8 cellular contexts compared by ENCODE assay signal in genomic region chr21:43865471-43866181, GRCh38. TPM values are rescaled to one million over a fixed set of nuclear protein-coding genes. Genes with fewer than 3 reads are reported as not detected.
DNase-seq lines count a peak whose midpoint lies in the region; ATAC-seq, FAIRE-seq and TF ChIP-seq lines count a peak whose summit lies in the region.

No MANE protein-coding gene starts in this region.

- peak overlapping the region; percentile 88 for H3K9ac ChIP-seq in Loucy (ENCODE audit: low read depth, low read length, poor library complexity, severe bottlenecking)

- DNase-seq in GM12892 (ENCODE audit: insufficient read length) (peak; percentile 76), fibroblast of the aortic adventitia (ENCODE audit: low read depth) (peak; percentile 20), neural crest cell (ENCODE audit: low read depth, low spot score) (no peak), uterus (peak; percentile 40 to 52)
- peak; percentile 45 for DNase-seq in activated T-cell treated with anti-CD3 and anti-CD28 coated beads, Interleukin-2, amount 50 U/mL, for 4 hours

- H3K27me3 Mint-ChIP-seq in activated T-cell treated with anti-CD3 and anti-CD28 coated beads, Interleukin-2, amount 50 U/mL, for 4 hours (ENCODE audit: low read depth) = no peaks in the 10 kb centered on the region
- peaks cover 3% of the 10 kb centered on the region for H3K27me3 Mint-ChIP-seq in neural crest cell (ENCODE audit: low read depth)

- H3K27me3 ChIP-seq in Loucy (ENCODE audit: insufficient read depth, low read length, poor library complexity, severe bottlenecking) (no peaks in the 10 kb centered on the region), uterus (no peaks in the 10 kb centered on the region)

- TF ChIP-seq CTCF in Loucy (conservative IDR thresholded peaks at IDR 0.05; ENCODE audit: low read length) = no peak
- no peak for TF ChIP-seq CTCF in fibroblast of the aortic adventitia (IDR thresholded peaks at IDR 0.05; ENCODE audit: insufficient read depth, low read length)
- TF ChIP-seq CTCF in neural crest cell (conservative IDR thresholded peaks at IDR 0.05) = no peak
- TF ChIP-seq CTCF in uterus (IDR thresholded peaks at IDR 0.05) = no peak

- no peak for FAIRE-seq in GM12892 (lab: Jason Lieb, UNC)

- H3K4me3 ChIP-seq in Loucy (ENCODE audit: low read length, poor library complexity, severe bottlenecking) (peak overlapping the region; percentile 92), fibroblast of the aortic adventitia (ENCODE audit: low read depth, low read length) (peak overlapping the region; percentile 72), uterus (peak overlapping the region; percentile 66 to 96)

- peak overlapping the region; percentile 66 for H2AFZ ChIP-seq in Loucy (ENCODE audit: low read length)

- no peaks in the 10 kb centered on the region for H3K9me3 ChIP-seq in Loucy (ENCODE audit: insufficient read depth, low read depth, low read length)
- no peaks in the 10 kb centered on the region for H3K9me3 ChIP-seq in uterus

- H3K4me1 ChIP-seq in Loucy (ENCODE audit: insufficient read depth, low read length, poor library complexity, severe bottlenecking) (peaks cover 48% of the 10 kb centered on the region), uterus (no peaks in the 10 kb centered on the region)

- H3K9me2 ChIP-seq in Loucy (replicated peaks; ENCODE audit: low read depth, low read length) = no peaks in the 10 kb centered on the region

- no peaks in the 10 kb centered on the region for H3F3A ChIP-seq in Loucy (ENCODE audit: low read depth)

- peaks cover 53% of the 10 kb centered on the region for H3K79me2 ChIP-seq in Loucy (ENCODE audit: insufficient read depth, low read length)

- H4K20me1 ChIP-seq in Loucy (ENCODE audit: insufficient read depth, low read length, poor library complexity, severe bottlenecking) = peaks cover 23% of the 10 kb centered on the region

- intact Hi-C loops in uterus (cut with DNase I; ENCODE audit: low total_unique reads) = no loop called here

- no peaks in the 10 kb centered on the region for H3K36me3 ChIP-seq in Loucy (ENCODE audit: insufficient read depth, low read length)
- H3K36me3 ChIP-seq in uterus = no peaks in the 10 kb centered on the region

- peak overlapping the region; percentile 85 to 97 for H3K27ac ChIP-seq in uterus

- no peaks in the 10 kb centered on the region for H3K9me3 Mint-ChIP-seq in activated T-cell treated with anti-CD3 and anti-CD28 coated beads, Interleukin-2, amount 50 U/mL, for 4 hours
- no peaks in the 10 kb centered on the region for H3K9me3 Mint-ChIP-seq in neural crest cell

- H3K4me1 Mint-ChIP-seq in activated T-cell treated with anti-CD3 and anti-CD28 coated beads, Interleukin-2, amount 50 U/mL, for 4 hours (ENCODE audit: low read depth) = peaks cover 35% of the 10 kb centered on the region
- peaks cover 27% of the 10 kb centered on the region for H3K4me1 Mint-ChIP-seq in neural crest cell

- peaks cover 18% of the 10 kb centered on the region for H3K36me3 Mint-ChIP-seq in activated T-cell treated with anti-CD3 and anti-CD28 coated beads, Interleukin-2, amount 50 U/mL, for 4 hours (ENCODE audit: insufficient read depth)
- H3K36me3 Mint-ChIP-seq in neural crest cell (ENCODE audit: low read depth) = peaks cover under 1% of the 10 kb centered on the region

- no peak for TF ChIP-seq POLR2A in GM12892 (IDR thresholded peaks at IDR 0.05; ENCODE audit: low read depth, low read length)
- peak in 1 of 2 donors; percentile 18 for TF ChIP-seq POLR2A in uterus (IDR thresholded peaks at IDR 0.05)

- H3K27ac Mint-ChIP-seq in neural crest cell (ENCODE audit: unreplicated experiment) = no peak overlapping the region

- peak overlapping the region; percentile 66 for H3K4me2 ChIP-seq in Loucy (ENCODE audit: low read depth, low read length, poor library complexity, severe bottlenecking)

- peak overlapping the region; percentile 85 for H3K4me3 Mint-ChIP-seq in activated T-cell treated with anti-CD3 and anti-CD28 coated beads, Interleukin-2, amount 50 U/mL, for 4 hours
- peak overlapping the region; percentile 80 for H3K4me3 Mint-ChIP-seq in neural crest cell

- ATAC-seq in activated T-cell treated with anti-CD3 and anti-CD28 coated beads, Interleukin-2, amount 50 U/mL, for 4 hours = peak; percentile 16 to 29
- ATAC-seq in HG03139 (IDR thresholded peaks at IDR 0.05; ENCODE audit: unreplicated experiment) (no peak), HG03039 (IDR thresholded peaks at IDR 0.05; ENCODE audit: unreplicated experiment) (no peak)

RNA-seq across cellular contexts. Expression of gene AGPAT3, which starts 0.6 kb away (rescaled TPM):
- polyA plus RNA-seq in GM12892 (2012; ENCODE audit: missing spikeins) = 36.2 TPM
- 100 to 1,000 TPM in 2 of 3 donors, 10 to 100 TPM in 1; 97.4 to 122 (median 117) TPM for total RNA-seq in activated T-cell treated with anti-CD3 and anti-CD28 coated beads, Interleukin-2, amount 50 U/mL, for 4 hours
- total RNA-seq in fibroblast of the aortic adventitia (ENCODE audit: low replicate concordance) (16.3 and 29.0 TPM in 2 replicates), neural crest cell (37.3 and 40.3 TPM in 2 replicates), uterus (10 to 100 TPM in 3 of 4 donors, 1 to 10 TPM in 1; 6.8 to 43.4 (median 28.4) TPM)

Comparison
In these comparisons a context has a peak if more than half of its experiments do, and no peak if none do; other contexts are left out.
1. ATAC-seq: peak in activated T-cell treated with anti-CD3 and anti-CD28 coated beads, Interleukin-2, amount 50 U/mL, for 4 hours (2 of 2); none in HG03139 (single experiment) and HG03039 (single experiment).
2. Peak in every context shown above with its lines, with median percentiles within 50 percentile points of each other: H3K4me3 ChIP-seq.